1 cellular context compared by ENCODE assay signal in genomic region chr6:31170600-31170881, GRCh38.
TF ChIP-seq lines count a peak whose summit lies in the region.

TSS of gene POU5F1 (minus strand) at chr6:31170682. CDS start at chr6:31170620, 62 bp downstream.

TF ChIP-seq in K562, 482 proteins besides CTCF, POLR2A, EP300 and RAD21 (continued from another document):
- no peak for TF ChIP-seq FOXP4 (CRISPR knock-in tag; IDR thresholded peaks at IDR 0.05; ENCODE audit: borderline replicate concordance)
- no peak for TF ChIP-seq ELK3 (CRISPR knock-in tag; IDR thresholded peaks at IDR 0.05)
- no peak for TF ChIP-seq CLOCK (CRISPR knock-in tag; IDR thresholded peaks at IDR 0.05; ENCODE audit: borderline replicate concordance)
- TF ChIP-seq POU5F1 (IDR thresholded peaks at IDR 0.05; ENCODE audit: borderline replicate concordance, low read depth, low read length, partially characterized antibody) = no peak
- TF ChIP-seq CEBPZ (IDR thresholded peaks at IDR 0.05; ENCODE audit: borderline replicate concordance, low read depth, low read length) = no peak
